In the genomic region with DNA sequence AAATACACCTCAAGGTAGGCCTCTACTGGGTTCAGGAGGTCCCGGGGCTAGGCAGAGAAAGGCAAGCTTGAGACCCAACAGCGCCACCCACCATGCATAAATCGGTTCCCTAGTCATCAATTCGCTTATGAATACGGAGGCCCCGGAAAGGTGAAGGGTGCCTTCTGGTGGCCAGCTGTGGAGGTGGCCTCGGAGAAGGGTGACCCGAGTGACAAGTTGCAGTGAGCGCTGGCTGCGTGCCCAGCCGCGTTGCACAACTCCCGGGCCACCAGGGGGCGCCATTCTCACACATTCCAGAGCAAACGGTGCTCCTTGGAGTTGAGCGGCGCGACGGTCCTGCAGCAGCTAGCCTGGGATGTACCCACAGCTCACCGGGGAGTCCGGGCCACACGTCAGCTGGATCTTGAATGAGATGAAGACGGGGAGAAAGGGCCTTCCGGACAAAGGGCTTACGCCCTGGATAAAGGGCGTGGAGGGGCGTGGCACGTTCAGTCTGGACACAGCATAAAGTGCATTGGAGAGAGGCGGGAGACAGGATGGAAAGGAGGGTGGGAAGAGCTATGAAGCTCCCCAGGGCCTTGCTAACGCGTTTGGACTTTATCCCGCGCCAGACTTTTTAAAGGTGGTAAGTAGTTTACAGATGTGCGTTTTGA, we compare ENCODE assay signal across 1 cellular context.
TF ChIP-seq lines count a peak whose summit lies in the region.

No MANE protein-coding gene starts in this region.

TF ChIP-seq in HepG2, 621 proteins besides CTCF, POLR2A, EP300 and RAD21 (continued from another document and continues in another):
- TF ChIP-seq REST (IDR thresholded peaks at IDR 0.05; ENCODE audit: borderline replicate concordance in 1 of 2, low read depth in 1 of 2, low read length in 2 of 2) (no peak; a peak in 1 of 4 replicates), RFXANK (CRISPR knock-in tag; IDR thresholded peaks at IDR 0.05) (peak; percentile 90; the same call in 1 of the 2 replicates), ZNF205 (CRISPR knock-in tag; IDR thresholded peaks at IDR 0.05) (peak; percentile 98), ZNF329 (CRISPR knock-in tag; IDR thresholded peaks at IDR 0.05; ENCODE audit: low read depth) (peak; percentile 83; the same call in 1 of the 2 replicates), HNF4A (CRISPR knock-in tag; IDR thresholded peaks at IDR 0.05) (peak; percentile 78), ZNF564 (CRISPR knock-in tag; IDR thresholded peaks at IDR 0.05) (peak; percentile 88; the same call in 1 of the 2 replicates), SP140L (CRISPR knock-in tag; IDR thresholded peaks at IDR 0.05; ENCODE audit: borderline replicate concordance) (peak; percentile 97; the same call in 1 of the 2 replicates), ZNF253 (CRISPR knock-in tag; IDR thresholded peaks at IDR 0.05; ENCODE audit: borderline replicate concordance) (0 out of 2 replicates have a peak, but pooled peaks have one; percentile 37), GABPB1 (CRISPR knock-in tag; IDR thresholded peaks at IDR 0.05) (peak; percentile 83), CENPT (CRISPR knock-in tag; IDR thresholded peaks at IDR 0.05; ENCODE audit: low read depth) (no peak), NFIC (IDR thresholded peaks at IDR 0.05; ENCODE audit: low read length) (peak; percentile 85; the same call in 1 of the 2 replicates), ZNF570 (CRISPR knock-in tag; IDR thresholded peaks at IDR 0.05; ENCODE audit: borderline replicate concordance) (no peak), ZXDC (CRISPR knock-in tag; IDR thresholded peaks at IDR 0.05) (no peak), RORA (CRISPR knock-in tag; IDR thresholded peaks at IDR 0.05) (no peak), RBFOX2 (IDR thresholded peaks at IDR 0.05; ENCODE audit: low read depth, low read length) (no peak), MTERF4 (CRISPR knock-in tag; IDR thresholded peaks at IDR 0.05) (no peak), ZNF619 (CRISPR knock-in tag; IDR thresholded peaks at IDR 0.05) (peak; percentile 93), MIXL1 (CRISPR knock-in tag; IDR thresholded peaks at IDR 0.05) (peak; percentile 90; the same call in 1 of the 2 replicates), KMT2A (CRISPR knock-in tag; IDR thresholded peaks at IDR 0.05) (peak; percentile 87), ZFP82 (CRISPR knock-in tag; IDR thresholded peaks at IDR 0.05; ENCODE audit: borderline replicate concordance) (no peak; the same call in 1 of the 2 replicates), AKAP8 (CRISPR knock-in tag; IDR thresholded peaks at IDR 0.05) (peak; percentile 93), ZNF615 (CRISPR knock-in tag; IDR thresholded peaks at IDR 0.05; ENCODE audit: borderline replicate concordance) (peak; percentile 92; the same call in 1 of the 2 replicates), ZNF558 (CRISPR knock-in tag; IDR thresholded peaks at IDR 0.05; ENCODE audit: borderline replicate concordance) (peak; percentile 36; the same call in 1 of the 2 replicates), REL (CRISPR knock-in tag; conservative IDR thresholded peaks at IDR 0.05) (no peak), ZNF7 (CRISPR knock-in tag; IDR thresholded peaks at IDR 0.05) (no peak), ZKSCAN1 (IDR thresholded peaks at IDR 0.05; ENCODE audit: low read length) (peak; percentile 24; the same call in 1 of the 2 replicates), ZNF766 (CRISPR knock-in tag; IDR thresholded peaks at IDR 0.05; ENCODE audit: borderline replicate concordance) (0 out of 2 replicates have a peak, but pooled peaks have one; percentile 53), SRSF4 (IDR thresholded peaks at IDR 0.05; ENCODE audit: low read depth, low read length, poor library complexity, severe bottlenecking) (no peak), GATAD1 (CRISPR knock-in tag; IDR thresholded peaks at IDR 0.05) (peak; percentile 87), ZNF782 (CRISPR knock-in tag; IDR thresholded peaks at IDR 0.05; ENCODE audit: borderline replicate concordance) (peak; percentile 98), ZNF136 (CRISPR knock-in tag; IDR thresholded peaks at IDR 0.05; ENCODE audit: low read depth) (peak; percentile 48; the same call in 1 of the 2 replicates), NPAS2 (CRISPR knock-in tag; IDR thresholded peaks at IDR 0.05; ENCODE audit: borderline replicate concordance) (no peak), TFAP4 (IDR thresholded peaks at IDR 0.05; ENCODE audit: borderline replicate concordance, low read depth) (peak; percentile 78), SRSF1 (optimal IDR thresholded peaks at IDR 0.05; ENCODE audit: low read depth, low read length) (peak; percentile 48), ZBTB38 (CRISPR knock-in tag; IDR thresholded peaks at IDR 0.05) (peak; percentile 60; the same call in 1 of the 2 replicates), ZNF276 (CRISPR knock-in tag; IDR thresholded peaks at IDR 0.05; ENCODE audit: low read depth) (peak; percentile 95), ZEB1 (IDR thresholded peaks at IDR 0.05; ENCODE audit: insufficient replicate concordance, low read depth) (peak; percentile 84)
- TF ChIP-seq, protein P1, sequence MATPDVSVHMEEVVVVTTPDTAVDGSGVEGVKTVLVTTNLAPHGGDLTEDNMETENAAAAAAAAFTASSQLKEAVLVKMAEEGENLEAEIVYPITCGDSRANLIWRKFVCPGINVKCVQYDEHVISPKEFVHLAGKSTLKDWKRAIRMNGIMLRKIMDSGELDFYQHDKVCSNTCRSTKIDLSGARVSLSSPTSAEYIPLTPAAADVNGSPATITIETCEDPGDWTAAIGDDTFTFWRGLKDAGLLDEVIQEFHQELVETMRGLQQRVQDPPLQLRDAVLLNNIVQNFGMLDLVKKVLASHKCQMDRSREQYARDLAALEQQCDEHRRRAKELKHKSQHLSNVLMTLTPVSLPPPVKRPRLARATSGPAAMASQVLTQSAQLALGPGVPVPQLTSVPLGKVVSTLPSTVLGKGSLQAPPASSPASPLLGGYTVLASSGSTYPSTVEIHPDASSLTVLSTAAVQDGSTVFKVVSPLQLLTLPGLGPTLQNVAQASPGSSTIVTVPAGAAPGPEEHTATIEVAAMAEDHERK (CRISPR knock-in tag; IDR thresholded peaks at IDR 0.05; ENCODE audit: low read depth) = peak; percentile 54; the same call in 1 of the 2 replicates
- TF ChIP-seq, protein P2, sequence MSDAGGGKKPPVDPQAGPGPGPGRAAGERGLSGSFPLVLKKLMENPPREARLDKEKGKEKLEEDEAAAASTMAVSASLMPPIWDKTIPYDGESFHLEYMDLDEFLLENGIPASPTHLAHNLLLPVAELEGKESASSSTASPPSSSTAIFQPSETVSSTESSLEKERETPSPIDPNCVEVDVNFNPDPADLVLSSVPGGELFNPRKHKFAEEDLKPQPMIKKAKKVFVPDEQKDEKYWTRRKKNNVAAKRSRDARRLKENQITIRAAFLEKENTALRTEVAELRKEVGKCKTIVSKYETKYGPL (CRISPR knock-in tag; IDR thresholded peaks at IDR 0.05) = no peak
- TF ChIP-seq, protein P3, sequence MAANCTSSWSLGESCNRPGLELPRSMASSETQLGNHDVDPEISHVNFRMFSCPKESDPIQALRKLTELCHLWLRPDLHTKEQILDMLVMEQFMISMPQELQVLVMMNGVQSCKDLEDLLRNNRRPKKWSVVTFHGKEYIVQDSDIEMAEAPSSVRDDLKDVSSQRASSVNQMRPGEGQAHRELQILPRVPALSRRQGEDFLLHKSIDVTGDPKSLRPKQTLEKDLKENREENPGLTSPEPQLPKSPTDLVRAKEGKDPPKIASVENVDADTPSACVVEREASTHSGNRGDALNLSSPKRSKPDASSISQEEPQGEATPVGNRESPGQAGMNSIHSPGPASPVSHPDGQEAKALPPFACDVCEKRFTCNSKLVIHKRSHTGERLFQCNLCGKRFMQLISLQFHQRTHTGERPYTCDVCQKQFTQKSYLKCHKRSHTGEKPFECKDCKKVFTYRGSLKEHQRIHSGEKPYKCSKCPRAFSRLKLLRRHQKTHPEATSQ (CRISPR knock-in tag; IDR thresholded peaks at IDR 0.05; ENCODE audit: borderline replicate concordance) = peak; percentile 46; the same call in 1 of the 2 replicates
- TF ChIP-seq, protein P4, sequence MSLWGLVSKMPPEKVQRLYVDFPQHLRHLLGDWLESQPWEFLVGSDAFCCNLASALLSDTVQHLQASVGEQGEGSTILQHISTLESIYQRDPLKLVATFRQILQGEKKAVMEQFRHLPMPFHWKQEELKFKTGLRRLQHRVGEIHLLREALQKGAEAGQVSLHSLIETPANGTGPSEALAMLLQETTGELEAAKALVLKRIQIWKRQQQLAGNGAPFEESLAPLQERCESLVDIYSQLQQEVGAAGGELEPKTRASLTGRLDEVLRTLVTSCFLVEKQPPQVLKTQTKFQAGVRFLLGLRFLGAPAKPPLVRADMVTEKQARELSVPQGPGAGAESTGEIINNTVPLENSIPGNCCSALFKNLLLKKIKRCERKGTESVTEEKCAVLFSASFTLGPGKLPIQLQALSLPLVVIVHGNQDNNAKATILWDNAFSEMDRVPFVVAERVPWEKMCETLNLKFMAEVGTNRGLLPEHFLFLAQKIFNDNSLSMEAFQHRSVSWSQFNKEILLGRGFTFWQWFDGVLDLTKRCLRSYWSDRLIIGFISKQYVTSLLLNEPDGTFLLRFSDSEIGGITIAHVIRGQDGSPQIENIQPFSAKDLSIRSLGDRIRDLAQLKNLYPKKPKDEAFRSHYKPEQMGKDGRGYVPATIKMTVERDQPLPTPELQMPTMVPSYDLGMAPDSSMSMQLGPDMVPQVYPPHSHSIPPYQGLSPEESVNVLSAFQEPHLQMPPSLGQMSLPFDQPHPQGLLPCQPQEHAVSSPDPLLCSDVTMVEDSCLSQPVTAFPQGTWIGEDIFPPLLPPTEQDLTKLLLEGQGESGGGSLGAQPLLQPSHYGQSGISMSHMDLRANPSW (CRISPR knock-in tag; IDR thresholded peaks at IDR 0.05; ENCODE audit: borderline replicate concordance) = peak; percentile 75; the same call in 1 of the 2 replicates
- TF ChIP-seq, protein P5, sequence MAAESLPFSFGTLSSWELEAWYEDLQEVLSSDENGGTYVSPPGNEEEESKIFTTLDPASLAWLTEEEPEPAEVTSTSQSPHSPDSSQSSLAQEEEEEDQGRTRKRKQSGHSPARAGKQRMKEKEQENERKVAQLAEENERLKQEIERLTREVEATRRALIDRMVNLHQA (CRISPR knock-in tag; IDR thresholded peaks at IDR 0.05) = 0 out of 2 replicates have a peak, but pooled peaks have one; percentile 60
